In genomic region chr21:44024895-44025353, GRCh38 we compare ENCODE assay signal across 8 cellular contexts. TPM values are rescaled to one million over a fixed set of nuclear protein-coding genes. Genes with fewer than 3 reads are reported as not detected.
DNase-seq lines count a peak whose midpoint lies in the region; ATAC-seq, FAIRE-seq and TF ChIP-seq lines count a peak whose summit lies in the region.

No MANE protein-coding gene starts in this region.

- peak overlapping the region; percentile 6; the same call in 1 of the 2 replicates for H3K4me2 ChIP-seq in GM12878 (ENCODE audit: control insufficient read depth, insufficient read depth)

- no peak for TF ChIP-seq RAD21 in GM12878 (IDR thresholded peaks at IDR 0.05; ENCODE audit: insufficient read depth, low read depth, low read length)

- no TSS peak for BruUV-seq in GM12878 (replicated peaks; lab: Mats Ljungman, UMichigan)

- CTCF ChIA-PET in activated CD4-positive, alpha-beta memory T cell treated with anti-CD3 and anti-CD28 coated beads for 36 hours (lab: Charles Lee) = no interaction called here
- CTCF ChIA-PET in activated CD4-positive, alpha-beta memory T cell treated with anti-CD3 and anti-CD28 coated beads, Interleukin-2, amount 10 ng/mL, durations not matched to agents 7 days and 5 days (lab: Charles Lee) = interaction anchor here (1.2 kb wide), 1 partner anchor 11 kb away, joined by 4 read pairs; no protein-coding TSS in a partner anchor
- CTCF ChIA-PET in GM12878 (lab: Yijun Ruan, JAX) = no interaction called here
- CTCF ChIA-PET in GM10248 (lab: Yijun Ruan, JAX) = interaction anchor here (0.8 to 1.7 kb wide), 4 partner anchors 10 to 19 kb away, joined by 3 to 5 read pairs (median 4); no protein-coding TSS in a partner anchor

- SMC1A ChIA-PET in GM12878 (lab: Charles Lee; ENCODE audit: uncharacterized antibody, unreplicated experiment) = interaction anchor here (1.6 kb wide), 1 partner anchor 9 kb away, joined by 6 read pairs; no protein-coding TSS in a partner anchor

- H3K36me3 ChIP-seq in GM12878 (ENCODE audit: control insufficient read depth in 2 of 2, insufficient read depth in 2 of 2, low read length in 1 of 2) (no peaks in the 10 kb centered on the region), subcutaneous abdominal adipose tissue (ENCODE audit: control insufficient read depth in 5 of 5, insufficient read depth in 5 of 5, low read length in 5 of 5) (no peaks in the 10 kb centered on the region)

- H3K4me1 Mint-ChIP-seq in activated CD4-positive, alpha-beta memory T cell treated with anti-CD3 and anti-CD28 coated beads for 36 hours (ENCODE audit: low read depth) = peaks cover 80% of the 10 kb centered on the region
- peaks cover 65% of the 10 kb centered on the region for H3K4me1 Mint-ChIP-seq in activated CD4-positive, alpha-beta memory T cell treated with anti-CD3 and anti-CD28 coated beads, Interleukin-2, amount 10 ng/mL, durations not matched to agents 7 days and 5 days
- H3K4me1 Mint-ChIP-seq in immature natural killer cell = peaks cover 95 to 99% of the 10 kb centered on the region in 2 donors

- peak; percentile 28 for ATAC-seq in GM12878

- intact Hi-C loops in activated CD4-positive, alpha-beta memory T cell treated with anti-CD3 and anti-CD28 coated beads for 36 hours (cut with micrococcal nuclease) = loop anchor here (2.0 to 5.0 kb wide), 2 partner anchors 42 to 58 kb away; no protein-coding TSS in a partner anchor
- intact Hi-C loops in GM12878 (cut with micrococcal nuclease; ENCODE audit: unreplicated experiment) = no loop called here

- no peak overlapping the region for H2AFZ ChIP-seq in GM12878 (ENCODE audit: control insufficient read depth, low read depth, low read length)

- H3K27me3 ChIP-seq in GM12878 (replicated peaks in 1 of 2; ENCODE audit: control insufficient read depth in 2 of 2, insufficient read depth in 2 of 2, low read length in 1 of 2) (no peaks in the 10 kb centered on the region), subcutaneous abdominal adipose tissue (ENCODE audit: control insufficient read depth in 5 of 5, insufficient read depth in 4 of 5, low read length in 5 of 5) (no peaks in the 10 kb centered on the region)

- no peak for FAIRE-seq in GM12878 (lab: Jason Lieb, UNC)

- no peaks in the 10 kb centered on the region for H3K9me3 Mint-ChIP-seq in activated CD4-positive, alpha-beta memory T cell treated with anti-CD3 and anti-CD28 coated beads for 36 hours
- H3K9me3 Mint-ChIP-seq in activated CD4-positive, alpha-beta memory T cell treated with anti-CD3 and anti-CD28 coated beads, Interleukin-2, amount 10 ng/mL, durations not matched to agents 7 days and 5 days = peaks cover 4% of the 10 kb centered on the region
- H3K9me3 Mint-ChIP-seq in immature natural killer cell = no peaks in the 10 kb centered on the region

- H3K9ac ChIP-seq in GM12878 (ENCODE audit: control insufficient read depth, insufficient read depth, low read length) (no peak overlapping the region), subcutaneous abdominal adipose tissue (ENCODE audit: low read length in 5 of 5) (peak overlapping the region in 2 of 5 donors; percentile 16 to 18)

- peak overlapping the region; percentile 82 for H3K27ac Mint-ChIP-seq in activated CD4-positive, alpha-beta memory T cell treated with anti-CD3 and anti-CD28 coated beads for 36 hours
- no peak overlapping the region for H3K27ac Mint-ChIP-seq in activated CD4-positive, alpha-beta memory T cell treated with anti-CD3 and anti-CD28 coated beads, Interleukin-2, amount 10 ng/mL, durations not matched to agents 7 days and 5 days
- H3K27ac Mint-ChIP-seq in immature natural killer cell = peak overlapping the region; percentile 9 to 98 (median 86)

- H3K27ac ChIP-seq in GM12878 (ENCODE audit: control insufficient read depth, insufficient read depth) (peak overlapping the region; percentile 5), subcutaneous abdominal adipose tissue (ENCODE audit: low read depth, low read length) (peak overlapping the region; percentile 66)

- TF ChIP-seq EP300 in GM12878 (IDR thresholded peaks at IDR 0.05; ENCODE audit: borderline replicate concordance in 1 of 2, control insufficient read depth in 1 of 2, low read depth in 2 of 2, low read length in 2 of 2) = no peak

- H3K27me3 Mint-ChIP-seq in activated CD4-positive, alpha-beta memory T cell treated with anti-CD3 and anti-CD28 coated beads for 36 hours = no peaks in the 10 kb centered on the region
- H3K27me3 Mint-ChIP-seq in activated CD4-positive, alpha-beta memory T cell treated with anti-CD3 and anti-CD28 coated beads, Interleukin-2, amount 10 ng/mL, durations not matched to agents 7 days and 5 days = no peaks in the 10 kb centered on the region
- peaks cover 9 to 15% (median 9%) of the 10 kb centered on the region in 3 donors for H3K27me3 Mint-ChIP-seq in immature natural killer cell (ENCODE audit: low read depth in 3 of 3)

- WGBS in GM12878 (ENCODE audit: insufficient coverage, insufficient replicate concordance, low lambda C conversion rate, missing lambda C conversion rate) = 85% methylated on average over 8 of the region's 8 CpGs

- peaks cover 6% of the 10 kb centered on the region; the same call in 1 of the 2 replicates for H3K4me1 ChIP-seq in GM12878 (ENCODE audit: control insufficient read depth, insufficient read depth, low read length)
- H3K4me1 ChIP-seq in subcutaneous abdominal adipose tissue (ENCODE audit: control insufficient read depth in 5 of 5, insufficient read depth in 5 of 5, low read length in 5 of 5) = peaks cover 5 to 31% (median 21%) of the 10 kb centered on the region in 5 donors

- peaks cover 94% of the 10 kb centered on the region for H3K79me2 ChIP-seq in GM12878 (ENCODE audit: control insufficient read depth, insufficient read depth, low read length)

- no peaks in the 10 kb centered on the region for H4K20me1 ChIP-seq in GM12878 (ENCODE audit: control insufficient read depth, insufficient read depth)

- TF ChIP-seq POLR2A in GM12878 (IDR thresholded peaks at IDR 0.05; ENCODE audit: low read depth, low read length) = no peak

- peaks cover 3% of the 10 kb centered on the region; the same call in 1 of the 3 replicates for H3K9me3 ChIP-seq in GM12878 (replicated peaks; ENCODE audit: control insufficient read depth, insufficient read depth, low read length)
- no peaks in the 10 kb centered on the region for H3K9me3 ChIP-seq in subcutaneous abdominal adipose tissue (ENCODE audit: control insufficient read depth in 5 of 5, low read length in 5 of 5)

- POLR2A ChIA-PET in activated CD4-positive, alpha-beta memory T cell treated with anti-CD3 and anti-CD28 coated beads for 36 hours (lab: Charles Lee) = interaction anchor here (1.4 kb wide), 1 partner anchor 12 kb away, joined by 4 read pairs; the partner anchor contains the start of gene TRAPPC10
- POLR2A ChIA-PET in activated CD4-positive, alpha-beta memory T cell treated with anti-CD3 and anti-CD28 coated beads, Interleukin-2, amount 10 ng/mL, durations not matched to agents 7 days and 5 days (lab: Charles Lee) = interaction anchor here (3.0 kb wide), 1 partner anchor 11 kb away, joined by 16 read pairs; the partner anchor contains the start of gene TRAPPC10
- POLR2A ChIA-PET in GM12878 (lab: Charles Lee) = interaction anchor here (2.6 kb wide), 1 partner anchor 11 kb away, joined by 10 read pairs; no protein-coding TSS in a partner anchor
- POLR2A ChIA-PET in GM10248 (lab: Yijun Ruan, JAX) = no interaction called here

- in situ Hi-C loops in GM12878 (cut with MboI) = no loop called here

- H3K36me3 Mint-ChIP-seq in activated CD4-positive, alpha-beta memory T cell treated with anti-CD3 and anti-CD28 coated beads for 36 hours = peaks cover 8% of the 10 kb centered on the region
- peaks cover 31% of the 10 kb centered on the region for H3K36me3 Mint-ChIP-seq in activated CD4-positive, alpha-beta memory T cell treated with anti-CD3 and anti-CD28 coated beads, Interleukin-2, amount 10 ng/mL, durations not matched to agents 7 days and 5 days (ENCODE audit: low read depth)
- H3K36me3 Mint-ChIP-seq in immature natural killer cell = peaks cover 0 to 4% (median 4%) of the 10 kb centered on the region in 3 donors

- H3K4me3 ChIP-seq in GM12878 = no peak overlapping the region
- H3K4me3 ChIP-seq in subcutaneous abdominal adipose tissue (ENCODE audit: low read depth in 1 of 5, low read length in 5 of 5) = no peak overlapping the region

- no peak for DNase-seq in activated CD4-positive, alpha-beta memory T cell treated with anti-CD3 and anti-CD28 coated beads for 36 hours
- DNase-seq in activated CD4-positive, alpha-beta memory T cell treated with anti-CD3 and anti-CD28 coated beads, Interleukin-2, amount 10 ng/mL, durations not matched to agents 7 days and 5 days = no peak
- DNase-seq in GM12878 (ENCODE audit: low read depth, low spot score) = no peak
- DNase-seq in immature natural killer cell = no peak
- DNase-seq in GM10248 (ENCODE audit: extremely low spot score) = no peak
- no peak for DNase-seq in GM10266 (ENCODE audit: extremely low spot score)
- DNase-seq in cerebellar nuclear complex (lab: John Stamatoyannopoulos, UW) = no peak

- RAD21 ChIA-PET in GM12878 (lab: Charles Lee; ENCODE audit: unreplicated experiment) = interaction anchor here (1.6 kb wide), 1 partner anchor 10 kb away, joined by 4 read pairs; no protein-coding TSS in a partner anchor

- TF ChIP-seq CTCF in GM12878 (IDR thresholded peaks at IDR 0.05 in 2 of 3, conservative IDR thresholded peaks at IDR 0.05 in 1 of 3; ENCODE audit: control insufficient read depth in 2 of 3, extremely low read depth in 1 of 3, insufficient read depth in 1 of 3, low read depth in 3 of 3, low read length in 3 of 3) = no peak
- no peak for TF ChIP-seq CTCF in GM10248 (IDR thresholded peaks at IDR 0.05; ENCODE audit: control extremely low read depth, extremely low read depth, low read depth, missing control alignments)
- TF ChIP-seq CTCF in GM10266 (IDR thresholded peaks at IDR 0.05; ENCODE audit: control insufficient read depth, insufficient read depth, low read depth, missing control alignments) = no peak

- no peak overlapping the region for H3K4me3 Mint-ChIP-seq in activated CD4-positive, alpha-beta memory T cell treated with anti-CD3 and anti-CD28 coated beads for 36 hours
- no peak overlapping the region for H3K4me3 Mint-ChIP-seq in activated CD4-positive, alpha-beta memory T cell treated with anti-CD3 and anti-CD28 coated beads, Interleukin-2, amount 10 ng/mL, durations not matched to agents 7 days and 5 days
- peak overlapping the region; percentile 31 to 74 (median 54) for H3K4me3 Mint-ChIP-seq in immature natural killer cell

RNA-seq across cellular contexts. Expression of gene TRAPPC10, which starts 12.8 kb away (rescaled TPM):
- total RNA-seq in activated CD4-positive, alpha-beta memory T cell treated with anti-CD3 and anti-CD28 coated beads for 36 hours = 10 to 100 TPM; 46.1 to 50.5 TPM
- total RNA-seq in activated CD4-positive, alpha-beta memory T cell treated with anti-CD3 and anti-CD28 coated beads, Interleukin-2, amount 10 ng/mL, durations not matched to agents 7 days and 5 days = 10 to 100 TPM; 76.0 to 76.5 TPM
- 156 and 162 TPM in 2 replicates for total RNA-seq in GM12878 (2013; cell fraction: nucleolus; rRNA removed)
- total RNA-seq in GM12878 (2014; rRNA removed) (31.0 and 40.9 TPM in 2 replicates), GM12878 (2014; rRNA removed; fragmentation: Illumina TruSeq; extraction: Trizol) (27.5 and 28.9 TPM in 2 replicates), GM12878 (2021) (34.4 and 39.6 TPM in 2 replicates)
- 12.1 TPM for polyA plus RNA-seq in GM12878 (2011; ENCODE audit: low read depth)
- polyA plus RNA-seq in GM12878 (2011; rRNA removed) (24.5 and 38.7 TPM in 2 replicates), GM12878 (2014; fragmentation: Illumina TruSeq; extraction: Trizol) (33.9 and 34.8 TPM in 2 replicates), GM12878 (2014; fragmentation: Nextera tagmentation; extraction: Ambion mirVana) (1 to 10 TPM; 1.1 to 2.5 TPM), GM12878 (2014; rRNA removed) (27.5 and 28.4 TPM in 2 replicates), GM12878 (2016; fragmentation: Nextera tagmentation; extraction: Ambion mirVana) (10 to 100 TPM in 1 of 2 experiments, 1 to 10 TPM in 1; 5.9 to 14.3 TPM), immature natural killer cell (10 to 100 TPM; 42.0 to 74.7 (median 43.2) TPM)
- polyA plus RNA-seq in GM12878 (2011; cell fraction: cytosol; rRNA removed) = 28.0 and 29.3 TPM in 2 replicates
- polyA plus RNA-seq in GM12878 (2011; cell fraction: nucleus; rRNA removed) = 85.3 and 93.6 TPM in 2 replicates
- 15.4 and 19.3 TPM in 2 replicates for polyA plus RNA-seq in GM12878 (2012)
- 35.3 and 39.6 TPM in 2 replicates for polyA minus RNA-seq in GM12878 (2011; rRNA and poly(A)+ RNA removed)
- polyA minus RNA-seq in GM12878 (2011; cell fraction: cytosol; rRNA and poly(A)+ RNA removed) = 18.2 and 19.4 TPM in 2 replicates
- 28.7 and 56.4 TPM in 2 replicates for polyA minus RNA-seq in GM12878 (2011; cell fraction: nucleus; rRNA and poly(A)+ RNA removed)

Comparison
In these comparisons a context has a peak if more than half of its experiments do, and no peak if none do; other contexts are left out.
1. CTCF ChIA-PET loops: an anchor here in activated CD4-positive, alpha-beta memory T cell treated with anti-CD3 and anti-CD28 coated beads, Interleukin-2, amount 10 ng/mL, durations not matched to agents 7 days and 5 days (1.2 kb wide) and GM10248 (0.8 to 1.7 kb wide); none called in activated CD4-positive, alpha-beta memory T cell treated with anti-CD3 and anti-CD28 coated beads for 36 hours and GM12878.
2. H3K4me3 Mint-ChIP-seq: peak in immature natural killer cell (5 of 5); none in activated CD4-positive, alpha-beta memory T cell treated with anti-CD3 and anti-CD28 coated beads for 36 hours (single experiment) and activated CD4-positive, alpha-beta memory T cell treated with anti-CD3 and anti-CD28 coated beads, Interleukin-2, amount 10 ng/mL, durations not matched to agents 7 days and 5 days (single experiment).